25 cellular contexts compared by ENCODE assay signal in the genomic region with DNA sequence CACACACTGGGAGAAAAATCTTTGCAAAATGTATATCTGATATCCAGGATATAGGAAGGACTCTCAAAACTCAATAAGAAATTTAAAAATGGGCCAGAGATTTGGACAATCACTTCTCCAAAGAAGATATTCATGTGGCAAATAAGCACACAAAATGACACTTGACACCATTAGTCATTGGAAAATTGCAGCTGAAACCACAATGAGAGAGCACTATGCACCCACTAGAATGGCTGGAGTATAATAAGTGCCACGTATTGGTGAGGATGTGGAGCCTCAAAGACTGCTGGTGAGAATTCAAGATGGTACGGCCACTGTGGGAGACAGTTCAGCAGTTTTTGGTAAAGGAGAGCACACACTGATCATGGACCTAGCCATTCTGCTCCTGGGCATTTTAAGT. TPM values are rescaled to one million over a fixed set of nuclear protein-coding genes. Genes with fewer than 3 reads are reported as not detected.
DNase-seq lines count a peak whose midpoint lies in the region; ATAC-seq and TF ChIP-seq lines count a peak whose summit lies in the region.
"Had no signal": no experiment of that assay in that cellular context is flagged by ENCODE, and none has a peak within 500 bp of the region (broad histone marks: within the 10 kb centered on the region; RNA-seq: fewer than 3 reads in every experiment).

No MANE protein-coding gene starts in this region.

- no peak for TF ChIP-seq EP300 in ovary (IDR thresholded peaks at IDR 0.05)

- H3K27ac ChIP-seq in breast epithelium (no peak overlapping the region), ovary (no peak overlapping the region)
- H3K27ac ChIP-seq: A549, epithelial cell of prostate, skin epidermis, vagina had no signal

- H3K27ac Mint-ChIP-seq in MCF 10A (ENCODE audit: low read depth, unreplicated experiment) (no peak overlapping the region), T-cell (no peak overlapping the region)
- H3K27ac Mint-ChIP-seq: nephron; progenitor cell of endocrine pancreas; T-helper 2 cell treated with Interferon-gamma antibody and Interleukin-4, amounts not matched to agents 5 μg/mL and 100 μg/mL, for 36 hours had no signal

- H3K4me1 ChIP-seq in breast epithelium (no peaks in the 10 kb centered on the region), ovary (ENCODE audit: insufficient read depth) (no peaks in the 10 kb centered on the region)
- H3K4me1 ChIP-seq: A549, vagina had no signal

- TF ChIP-seq POLR2A in breast epithelium (IDR thresholded peaks at IDR 0.05), result no peak
- no peak for TF ChIP-seq POLR2A in ovary (IDR thresholded peaks at IDR 0.05)

- 77 to 83% (median 82%) methylated on average over 2 of the region's 2 CpGs for WGBS in ovary, 3 donors

- intact Hi-C loops in MCF 10A (cut with micrococcal nuclease) (no loop called here), breast epithelium (cut with DNase I; ENCODE audit: low total_unique reads) (no loop called here), ovary (cut with DNase I) (no loop called here)

- H3K9me3 Mint-ChIP-seq in MCF 10A (ENCODE audit: unreplicated experiment) (peaks cover 9% of the 10 kb centered on the region), T-cell (peaks cover 6 to 19% (median 16%) of the 10 kb centered on the region in 3 donors)

- DNase-seq in MCF 10A (ENCODE audit: unreplicated experiment) (peak; percentile 36), breast epithelium (ENCODE audit: low spot score in 2 of 2) (no peak), RPMI7951 (ENCODE audit: low read depth) (peak; percentile 64), fibroblast of gingiva (ENCODE audit: low read depth) (peak; percentile 27), NCI-H446 (lab: John Stamatoyannopoulos, UW) (no peak), ovary (no peak), T-cell (no peak)
- DNase-seq: activated CD4-positive, CD25-positive, alpha-beta regulatory T cell; activated CD8-positive, alpha-beta memory T cell treated with anti-CD3 and anti-CD28 coated beads for 24 hours; activated naive CD4-positive, alpha-beta T cell treated with anti-CD3 and anti-CD28 coated beads, Interleukin-2, amount 50 U/mL, for 16 hours; activated T-cell treated with anti-CD3 and anti-CD28 coated beads, Interleukin-2, amount 50 U/mL, for 48 hours; C1 segment of cervical spinal cord; DMS 273 treated with DMSO at 0.1 percent for 48 hours; NCI-H1105; NCI-H69; stimulated activated CD4-positive, alpha-beta T cell treated with anti-CD3 and anti-CD28 coated beads, Interleukin-4, amount 100 ng/mL, for 24 hours had no signal

- ATAC-seq in GM19328 (IDR thresholded peaks at IDR 0.05; ENCODE audit: unreplicated experiment), result no peak
- no peak for ATAC-seq in T-cell (replicated peaks in 1 of 4)
- ATAC-seq: A549 had no signal

- TF ChIP-seq CTCF in MCF 10A (IDR thresholded peaks at IDR 0.05; ENCODE audit: unreplicated experiment), result no peak
- TF ChIP-seq CTCF in breast epithelium (IDR thresholded peaks at IDR 0.05), result no peak
- no peak for TF ChIP-seq CTCF in ovary (IDR thresholded peaks at IDR 0.05)

- no peaks in the 10 kb centered on the region for H3K36me3 Mint-ChIP-seq in MCF 10A (ENCODE audit: insufficient read depth, unreplicated experiment)
- H3K36me3 Mint-ChIP-seq in T-cell, result no peaks in the 10 kb centered on the region

- H3K4me1 Mint-ChIP-seq in MCF 10A (ENCODE audit: insufficient read depth, unreplicated experiment) (no peaks in the 10 kb centered on the region), T-cell (no peaks in the 10 kb centered on the region)
- H3K4me1 Mint-ChIP-seq: nephron had no signal

- CTCF ChIA-PET in MCF 10A (lab: Yijun Ruan, JAX), result no interaction called here
- CTCF ChIA-PET in T-cell (lab: Charles Lee), result no interaction called here

- POLR2A ChIA-PET in MCF 10A (lab: Yijun Ruan, JAX), result no interaction called here
- POLR2A ChIA-PET in T-cell (lab: Charles Lee), result no interaction called here

- no peak overlapping the region for H3K4me3 ChIP-seq in breast epithelium
- no peak overlapping the region for H3K4me3 ChIP-seq in ovary
- H3K4me3 ChIP-seq: A549, skin epidermis, vagina had no signal

- H3K9me3 ChIP-seq in breast epithelium, result peaks cover 0 to 4% of the 10 kb centered on the region in 2 donors
- no peaks in the 10 kb centered on the region for H3K9me3 ChIP-seq in ovary

- H3K36me3 ChIP-seq in breast epithelium, result no peaks in the 10 kb centered on the region
- H3K36me3 ChIP-seq in ovary, result no peaks in the 10 kb centered on the region
- H3K36me3 ChIP-seq: vagina had no signal

- H3K27me3 Mint-ChIP-seq in MCF 10A (ENCODE audit: insufficient read depth, unreplicated experiment), result no peaks in the 10 kb centered on the region
- H3K27me3 Mint-ChIP-seq in T-cell, result peaks cover 5 to 8% of the 10 kb centered on the region in 2 donors

- H3K27me3 ChIP-seq in breast epithelium (no peaks in the 10 kb centered on the region), ovary (no peaks in the 10 kb centered on the region)
- H3K27me3 ChIP-seq: vagina had no signal

- no TSS peak for BruUV-seq in MCF 10A (replicated peaks; lab: Mats Ljungman, UMichigan)

- H3K4me3 Mint-ChIP-seq in MCF 10A (ENCODE audit: unreplicated experiment), result no peak overlapping the region
- H3K4me3 Mint-ChIP-seq in T-cell, result no peak overlapping the region
- H3K4me3 Mint-ChIP-seq: nephron; T-helper 2 cell treated with Interferon-gamma antibody and Interleukin-4, amounts not matched to agents 5 μg/mL and 100 μg/mL, for 36 hours had no signal

RNA-seq across cellular contexts. Expression of a gene that starts 12.8 kb away (rescaled TPM):
- total RNA-seq in MCF 10A (2022) (85.7 and 115 TPM in 2 replicates), breast epithelium (10 to 100 TPM; 25.3 to 64.2 (median 27.8) TPM), ovary (10 to 100 TPM; 12.5 to 41.0 (median 34.1) TPM), T-cell (10 to 100 TPM; 11.2 to 41.5 (median 20.9) TPM)
- 21.1 and 25.2 TPM in 2 replicates for total RNA-seq in RPMI7951 (2014; rRNA removed; shearing (Covaris generic))
- 10 to 100 TPM in 1 of 2 donors, 1 to 10 TPM in 1; 3.0 to 23.3 TPM for polyA plus RNA-seq in ovary

RNA-seq across cellular contexts. Expression of a gene that starts 40.7 kb away (rescaled TPM):
- total RNA-seq in MCF 10A (2022), result not detected in 2 replicates
- not detected for total RNA-seq in breast epithelium
- not detected in 2 replicates for total RNA-seq in RPMI7951 (2014; rRNA removed; shearing (Covaris generic))
- not detected for total RNA-seq in ovary
- not detected for polyA plus RNA-seq in ovary
- total RNA-seq in T-cell, result not detected
- total RNA-seq: mesenteric fat pad, progenitor cell of endocrine pancreas, vagina had no signal
- polyA plus RNA-seq: A549 had no signal

RNA-seq across cellular contexts. Expression of a gene that starts 54.3 kb away (rescaled TPM):
- total RNA-seq in MCF 10A (2022) (not detected in 2 replicates), breast epithelium (not detected), ovary (not detected), T-cell (not detected)
- not detected in 2 replicates for total RNA-seq in RPMI7951 (2014; rRNA removed; shearing (Covaris generic))
- not detected for polyA plus RNA-seq in ovary
- total RNA-seq: mesenteric fat pad, progenitor cell of endocrine pancreas, vagina had no signal
- polyA plus RNA-seq: A549 had no signal

Comparison
In these comparisons a context has a peak if more than half of its experiments do, and no peak if none do; other contexts are left out.
1. DNase-seq: peak in MCF 10A (single experiment), RPMI7951 (single experiment) and fibroblast of gingiva (single experiment); none in breast epithelium (0 of 2), NCI-H446 (0 of 2), ovary (0 of 5) and T-cell (0 of 34).